ENCODE assay signal across 22 cellular contexts in genomic region chr10:129841590-129841989, GRCh38.
DNase-seq lines count a peak whose midpoint lies in the region; ATAC-seq, FAIRE-seq and TF ChIP-seq lines count a peak whose summit lies in the region.
"Had no signal": no experiment of that assay in that cellular context is flagged by ENCODE, and none has a peak within 500 bp of the region (broad histone marks: within the 10 kb centered on the region; RNA-seq: fewer than 3 reads in every experiment).

No MANE protein-coding gene starts in this region.

- H3K36me3 ChIP-seq in neural progenitor cell = no peaks in the 10 kb centered on the region
- H3K36me3 ChIP-seq: BLaER1 treated with 17β-estradiol and CSF1 and Interleukin-3, amounts not matched to agents 10 nM and 100 nM had no signal

- no peaks in the 10 kb centered on the region for H3K9me3 ChIP-seq in neural progenitor cell (ENCODE audit: low read depth)
- H3K9me3 ChIP-seq: A549; BLaER1 treated with 17β-estradiol and CSF1 and Interleukin-3, amounts not matched to agents 10 nM and 100 nM; Caco-2 had no signal

- H4K20me1 ChIP-seq in neural progenitor cell (ENCODE audit: low read depth) = no peaks in the 10 kb centered on the region
- H4K20me1 ChIP-seq: BLaER1 treated with 17β-estradiol and CSF1 and Interleukin-3, amounts not matched to agents 10 nM and 100 nM had no signal

- no peak overlapping the region for H2AFZ ChIP-seq in neural progenitor cell (replicated peaks)

- no peak overlapping the region for H3K9ac ChIP-seq in neural progenitor cell
- H3K9ac ChIP-seq: BLaER1 treated with 17β-estradiol and CSF1 and Interleukin-3, amounts not matched to agents 10 nM and 100 nM had no signal

- DNase-seq in cardiac septum (ENCODE audit: low spot score) = peak; percentile 69
- DNase-seq in left ventricle myocardium superior = no peak
- peak; percentile 28 for DNase-seq in ecto neural progenitor cell (ENCODE audit: low spot score)
- no peak for DNase-seq in neural progenitor cell (ENCODE audit: low spot score)
- DNase-seq in urothelium cell line (ENCODE audit: low spot score) = no peak
- DNase-seq: AML-193; Caco-2; Calu3; CD4-positive, alpha-beta T cell; CD8-positive, alpha-beta T cell; DMS79 treated with DMSO at 0.1 percent for 48 hours; GF-D8 had no signal

- H3K27me3 ChIP-seq in neural progenitor cell = no peaks in the 10 kb centered on the region
- H3K27me3 ChIP-seq: BLaER1 treated with 17β-estradiol and CSF1 and Interleukin-3, amounts not matched to agents 10 nM and 100 nM had no signal

- peaks cover 12% of the 10 kb centered on the region for H3K4me1 Mint-ChIP-seq in neural progenitor cell
- H3K4me1 Mint-ChIP-seq: B cell had no signal

- H3K4me3 Mint-ChIP-seq in neural progenitor cell = no peak overlapping the region
- H3K4me3 Mint-ChIP-seq: B cell; CD4-positive, alpha-beta T cell; CD8-positive, alpha-beta T cell had no signal

- H3F3A ChIP-seq in neural progenitor cell (ENCODE audit: low read depth) = no peaks in the 10 kb centered on the region

- peaks cover 2% of the 10 kb centered on the region for H3K27me3 Mint-ChIP-seq in neural progenitor cell (ENCODE audit: insufficient read depth, low read depth)
- H3K27me3 Mint-ChIP-seq: B cell; CD4-positive, alpha-beta T cell had no signal

- FAIRE-seq in urothelium cell line (lab: Jason Lieb, UNC) = no peak
- FAIRE-seq: A549, D721Med, G401.6, GM12891, GM19239 had no signal

- no peak for TF ChIP-seq CTCF in neural progenitor cell (IDR thresholded peaks at IDR 0.05)

- no peak overlapping the region for H3K4me3 ChIP-seq in neural progenitor cell
- H3K4me3 ChIP-seq: A549; BLaER1 treated with 17β-estradiol and CSF1 and Interleukin-3, amounts not matched to agents 10 nM and 100 nM had no signal

- intact Hi-C loops in cardiac septum (cut with DNase I) = no loop called here
- intact Hi-C loops in left ventricle myocardium superior (cut with micrococcal nuclease) = no loop called here

- no peaks in the 10 kb centered on the region for H3K9me3 Mint-ChIP-seq in neural progenitor cell
- H3K9me3 Mint-ChIP-seq: CD4-positive, alpha-beta T cell; CD8-positive, alpha-beta T cell had no signal

- no peaks in the 10 kb centered on the region for H3K79me2 ChIP-seq in neural progenitor cell (ENCODE audit: low read depth)

- no peaks in the 10 kb centered on the region for H3K4me1 ChIP-seq in neural progenitor cell
- H3K4me1 ChIP-seq: A549; BLaER1 treated with 17β-estradiol and CSF1 and Interleukin-3, amounts not matched to agents 10 nM and 100 nM; Caco-2 had no signal

- no peak for ATAC-seq in left ventricle myocardium superior
- no peak for ATAC-seq in HG02973 (IDR thresholded peaks at IDR 0.05; ENCODE audit: unreplicated experiment)
- ATAC-seq: A549; CD8-positive, alpha-beta T cell had no signal

- H3K4me2 ChIP-seq in neural progenitor cell = no peak overlapping the region
- H3K4me2 ChIP-seq: A549; BLaER1 treated with 17β-estradiol and CSF1 and Interleukin-3, amounts not matched to agents 10 nM and 100 nM had no signal

- peak overlapping the region; percentile 8 for H3K27ac Mint-ChIP-seq in neural progenitor cell
- H3K27ac Mint-ChIP-seq: B cell; CD4-positive, alpha-beta T cell; CD8-positive, alpha-beta T cell had no signal

- no peaks in the 10 kb centered on the region for H3K36me3 Mint-ChIP-seq in neural progenitor cell
- H3K36me3 Mint-ChIP-seq: CD8-positive, alpha-beta T cell had no signal

- no peak overlapping the region for H3K27ac ChIP-seq in neural progenitor cell
- H3K27ac ChIP-seq: 22Rv1; A549; BLaER1 treated with 17β-estradiol and CSF1 and Interleukin-3, amounts not matched to agents 10 nM and 100 nM; C4-2B had no signal

Comparison
In these comparisons a context has a peak if more than half of its experiments do, and no peak if none do; other contexts are left out.
1. DNase-seq: peak in cardiac septum (single experiment) and ecto neural progenitor cell (single experiment); none in left ventricle myocardium superior (single experiment), neural progenitor cell (single experiment) and urothelium cell line (single experiment).